ENCODE assay signal across 37 cellular contexts in genomic region chr7:98622926-98623325, GRCh38. TPM values are rescaled to one million over a fixed set of nuclear protein-coding genes. Genes with fewer than 3 reads are reported as not detected.
"Had no signal": no experiment of that assay in that cellular context is flagged by ENCODE, and none has a peak within 500 bp of the region (broad histone marks: within the 10 kb centered on the region; RNA-seq: fewer than 3 reads in every experiment).

No MANE protein-coding gene starts in this region.

- H3K36me3 ChIP-seq: cardiac muscle cell had no signal

- H3K9me3 ChIP-seq: ascending aorta had no signal

- H3K4me3 Mint-ChIP-seq: activated CD4-positive, alpha-beta memory T cell treated with anti-CD3 and anti-CD28 coated beads, Interleukin-2, amount 10 ng/mL, durations not matched to agents 7 days and 5 days; activated CD4-positive, alpha-beta T cell treated with anti-CD3 and anti-CD28 coated beads for 36 hours; activated CD4-positive, alpha-beta T cell treated with anti-CD3 and anti-CD28 coated beads, Interleukin-2, amount 10 ng/mL, durations not matched to agents 7 days and 5 days; activated CD8-positive, alpha-beta memory T cell treated with anti-CD3 and anti-CD28 coated beads, Interleukin-2, amount 10 ng/mL, durations not matched to agents 7 days and 5 days; activated CD8-positive, alpha-beta T cell treated with anti-CD3 and anti-CD28 coated beads, Interleukin-2, amount 10 ng/mL, durations not matched to agents 7 days and 5 days; activated naive CD4-positive, alpha-beta T cell treated with anti-CD3 and anti-CD28 coated beads, Interleukin-2, amount 10 ng/mL, durations not matched to agents 7 days and 5 days; activated naive CD4-positive, alpha-beta T cell treated with anti-CD3 and anti-CD28 coated beads, Interleukin-2, amount 50 U/mL, for 24 hours; activated naive CD8-positive, alpha-beta T cell; activated naive CD8-positive, alpha-beta T cell treated with anti-CD3 and anti-CD28 coated beads, Interleukin-2, amount 10 ng/mL, durations not matched to agents 7 days and 5 days; activated naive CD8-positive, alpha-beta T cell treated with anti-CD3 and anti-CD28 coated beads, Interleukin-2, amount 50 U/mL, for 24 hours; activated T-cell treated with anti-CD3 and anti-CD28 coated beads, Interleukin-2, amount 50 U/mL, for 24 hours; central memory CD8-positive, alpha-beta T cell; T-helper 1 cell treated with Interleukin-12 subunit alpha and Interleukin-12 subunit beta and Interleukin-4 antibody, amounts not matched to agents 30 μg/mL and 1 μg/mL, for 36 hours; T-helper 2 cell treated with Interferon-gamma antibody and Interleukin-4, amounts not matched to agents 5 μg/mL and 100 μg/mL, for 36 hours; WTC11 had no signal

- H3K4me3 ChIP-seq: ascending aorta, cardiac muscle cell had no signal

- H3K27me3 ChIP-seq: ascending aorta had no signal

- H3K36me3 Mint-ChIP-seq: activated CD8-positive, alpha-beta memory T cell treated with anti-CD3 and anti-CD28 coated beads, Interleukin-2, amount 10 ng/mL, durations not matched to agents 7 days and 5 days; activated naive CD4-positive, alpha-beta T cell treated with anti-CD3 and anti-CD28 coated beads, Interleukin-2, amount 10 ng/mL, durations not matched to agents 7 days and 5 days; activated naive CD4-positive, alpha-beta T cell treated with anti-CD3 and anti-CD28 coated beads, Interleukin-2, amount 50 U/mL, for 24 hours; activated naive CD8-positive, alpha-beta T cell; activated naive CD8-positive, alpha-beta T cell treated with anti-CD3 and anti-CD28 coated beads, Interleukin-2, amount 10 ng/mL, durations not matched to agents 7 days and 5 days had no signal

- H3K4me1 Mint-ChIP-seq: activated CD4-positive, alpha-beta memory T cell treated with anti-CD3 and anti-CD28 coated beads, Interleukin-2, amount 10 ng/mL, durations not matched to agents 7 days and 5 days; activated CD4-positive, alpha-beta T cell treated with anti-CD3 and anti-CD28 coated beads, Interleukin-2, amount 10 ng/mL, durations not matched to agents 7 days and 5 days; activated naive CD4-positive, alpha-beta T cell treated with anti-CD3 and anti-CD28 coated beads, Interleukin-2, amount 10 ng/mL, durations not matched to agents 7 days and 5 days; activated naive CD4-positive, alpha-beta T cell treated with anti-CD3 and anti-CD28 coated beads, Interleukin-2, amount 50 U/mL, for 24 hours; activated naive CD8-positive, alpha-beta T cell treated with anti-CD3 and anti-CD28 coated beads, Interleukin-2, amount 10 ng/mL, durations not matched to agents 7 days and 5 days; central memory CD8-positive, alpha-beta T cell had no signal

- DNase-seq: activated CD4-positive, alpha-beta memory T cell treated with anti-CD3 and anti-CD28 coated beads, Interleukin-2, amount 10 ng/mL, durations not matched to agents 7 days and 5 days; activated CD4-positive, alpha-beta T cell treated with anti-CD3 and anti-CD28 coated beads for 1 hour; activated CD4-positive, alpha-beta T cell treated with anti-CD3 and anti-CD28 coated beads for 36 hours; activated CD4-positive, alpha-beta T cell treated with anti-CD3 and anti-CD28 coated beads for 48 hours; activated CD4-positive, alpha-beta T cell treated with anti-CD3 and anti-CD28 coated beads, Interleukin-2, amount 10 ng/mL, durations not matched to agents 7 days and 5 days; activated CD4-positive, alpha-beta T cell treated with anti-CD3 and anti-CD28 coated beads, Interleukin-2, amount 50 U/mL, for 48 hours; activated CD4-positive, CD25-positive, alpha-beta regulatory T cell; activated CD8-positive, alpha-beta memory T cell treated with anti-CD3 and anti-CD28 coated beads for 24 hours; activated CD8-positive, alpha-beta memory T cell treated with anti-CD3 and anti-CD28 coated beads, Interleukin-2, amount 10 ng/mL, durations not matched to agents 7 days and 5 days; activated CD8-positive, alpha-beta memory T cell treated with anti-CD3 and anti-CD28 coated beads, Interleukin-2, amount 50 U/mL, for 48 hours; activated CD8-positive, alpha-beta T cell treated with anti-CD3 and anti-CD28 coated beads, Interleukin-2, amount 10 ng/mL, durations not matched to agents 7 days and 5 days; activated effector memory CD4-positive, alpha-beta T cell treated with Interleukin-2 at 50 U/mL for 16 hours; activated gamma-delta T cell; activated naive CD4-positive, alpha-beta T cell treated with anti-CD3 and anti-CD28 coated beads, Interleukin-2, amount 10 ng/mL, durations not matched to agents 7 days and 5 days; activated naive CD4-positive, alpha-beta T cell treated with Interleukin-2 at 50 U/mL for 16 hours; activated naive CD8-positive, alpha-beta T cell treated with anti-CD3 and anti-CD28 coated beads, Interleukin-2, amount 10 ng/mL, durations not matched to agents 7 days and 5 days; activated naive CD8-positive, alpha-beta T cell treated with anti-CD3 and anti-CD28 coated beads, Interleukin-2, amount 50 U/mL, for 24 hours; activated T-cell treated with anti-CD3 and anti-CD28 coated beads, Interleukin-2, amount 50 U/mL, for 24 hours; activated T-cell treated with anti-CD3 and anti-CD28 coated beads, Interleukin-2, amount 50 U/mL, for 48 hours; amygdala; anterior cingulate cortex; caudate nucleus; cerebellar nuclear complex; T-helper 1 cell; T-helper 2 cell; T-helper 9 cell had no signal

- ATAC-seq: activated CD4-positive, alpha-beta T cell treated with anti-CD3 and anti-CD28 coated beads for 36 hours; activated CD4-positive, CD25-positive, alpha-beta regulatory T cell treated with anti-CD3 and anti-CD28 coated beads, Interleukin-2, amount 50 U/mL, for 24 hours; activated CD8-positive, alpha-beta memory T cell treated with anti-CD3 and anti-CD28 coated beads, Interleukin-2, amount 10 ng/mL, durations not matched to agents 7 days and 5 days; activated CD8-positive, alpha-beta T cell treated with anti-CD3 and anti-CD28 coated beads, Interleukin-2, amount 10 ng/mL, durations not matched to agents 7 days and 5 days; activated naive CD8-positive, alpha-beta T cell treated with anti-CD3 and anti-CD28 coated beads, Interleukin-2, amount 50 U/mL, for 24 hours; WTC11 had no signal

- H3K27ac Mint-ChIP-seq: activated CD4-positive, alpha-beta memory T cell treated with anti-CD3 and anti-CD28 coated beads, Interleukin-2, amount 10 ng/mL, durations not matched to agents 7 days and 5 days; activated CD4-positive, alpha-beta T cell treated with anti-CD3 and anti-CD28 coated beads for 36 hours; activated CD4-positive, alpha-beta T cell treated with anti-CD3 and anti-CD28 coated beads, Interleukin-2, amount 10 ng/mL, durations not matched to agents 7 days and 5 days; activated CD8-positive, alpha-beta memory T cell treated with anti-CD3 and anti-CD28 coated beads, Interleukin-2, amount 10 ng/mL, durations not matched to agents 7 days and 5 days; activated CD8-positive, alpha-beta T cell treated with anti-CD3 and anti-CD28 coated beads, Interleukin-2, amount 10 ng/mL, durations not matched to agents 7 days and 5 days; activated naive CD4-positive, alpha-beta T cell treated with anti-CD3 and anti-CD28 coated beads, Interleukin-2, amount 10 ng/mL, durations not matched to agents 7 days and 5 days; activated naive CD4-positive, alpha-beta T cell treated with anti-CD3 and anti-CD28 coated beads, Interleukin-2, amount 50 U/mL, for 24 hours; activated naive CD8-positive, alpha-beta T cell; activated naive CD8-positive, alpha-beta T cell treated with anti-CD3 and anti-CD28 coated beads, Interleukin-2, amount 10 ng/mL, durations not matched to agents 7 days and 5 days; activated naive CD8-positive, alpha-beta T cell treated with anti-CD3 and anti-CD28 coated beads, Interleukin-2, amount 50 U/mL, for 24 hours; activated T-cell treated with anti-CD3 and anti-CD28 coated beads, Interleukin-2, amount 50 U/mL, for 24 hours; activated T-helper 2 cell treated with anti-CD3 and anti-CD28 coated beads, Interferon-gamma antibody, Interleukin-2, Interleukin-4, amounts not matched to agents 10 μg/mL and 5 μg/mL and 100 μg/mL, durations not matched to agents 14 hours and 24 hours and 36 hours; T-helper 1 cell treated with Interleukin-12 subunit alpha and Interleukin-12 subunit beta and Interleukin-4 antibody, amounts not matched to agents 30 μg/mL and 1 μg/mL, for 36 hours; T-helper 2 cell treated with Interferon-gamma antibody and Interleukin-4, amounts not matched to agents 5 μg/mL and 100 μg/mL, for 36 hours; WTC11 had no signal

- H3K27ac ChIP-seq: ascending aorta, cardiac muscle cell, VCaP had no signal

- H3K9me3 Mint-ChIP-seq: activated CD4-positive, alpha-beta memory T cell treated with anti-CD3 and anti-CD28 coated beads, Interleukin-2, amount 10 ng/mL, durations not matched to agents 7 days and 5 days; activated CD4-positive, alpha-beta T cell treated with anti-CD3 and anti-CD28 coated beads, Interleukin-2, amount 10 ng/mL, durations not matched to agents 7 days and 5 days; activated naive CD4-positive, alpha-beta T cell treated with anti-CD3 and anti-CD28 coated beads, Interleukin-2, amount 10 ng/mL, durations not matched to agents 7 days and 5 days; activated naive CD4-positive, alpha-beta T cell treated with anti-CD3 and anti-CD28 coated beads, Interleukin-2, amount 50 U/mL, for 24 hours; activated naive CD8-positive, alpha-beta T cell treated with anti-CD3 and anti-CD28 coated beads, Interleukin-2, amount 10 ng/mL, durations not matched to agents 7 days and 5 days; activated naive CD8-positive, alpha-beta T cell treated with anti-CD3 and anti-CD28 coated beads, Interleukin-2, amount 50 U/mL, for 24 hours; activated T-cell treated with anti-CD3 and anti-CD28 coated beads, Interleukin-2, amount 50 U/mL, for 24 hours; activated T-helper 2 cell treated with anti-CD3 and anti-CD28 coated beads, Interferon-gamma antibody, Interleukin-2, Interleukin-4, amounts not matched to agents 10 μg/mL and 5 μg/mL and 100 μg/mL, durations not matched to agents 14 hours and 24 hours and 36 hours; central memory CD8-positive, alpha-beta T cell; T-helper 1 cell treated with Interleukin-12 subunit alpha and Interleukin-12 subunit beta and Interleukin-4 antibody, amounts not matched to agents 30 μg/mL and 1 μg/mL, for 36 hours; T-helper 2 cell treated with Interferon-gamma antibody and Interleukin-4, amounts not matched to agents 5 μg/mL and 100 μg/mL, for 36 hours; WTC11 had no signal

RNA-seq across cellular contexts. Expression of gene NPTX2, which starts 5.8 kb away (rescaled TPM):
- total RNA-seq: activated CD4-positive, alpha-beta memory T cell treated with anti-CD3 and anti-CD28 coated beads, Interleukin-2, amount 10 ng/mL, durations not matched to agents 7 days and 5 days; activated CD4-positive, alpha-beta T cell treated with anti-CD3 and anti-CD28 coated beads for 36 hours; activated CD4-positive, alpha-beta T cell treated with anti-CD3 and anti-CD28 coated beads, Interleukin-2, amount 10 ng/mL, durations not matched to agents 7 days and 5 days; activated CD8-positive, alpha-beta memory T cell treated with anti-CD3 and anti-CD28 coated beads, Interleukin-2, amount 10 ng/mL, durations not matched to agents 7 days and 5 days; activated CD8-positive, alpha-beta T cell treated with anti-CD3 and anti-CD28 coated beads, Interleukin-2, amount 10 ng/mL, durations not matched to agents 7 days and 5 days; activated naive CD8-positive, alpha-beta T cell treated with anti-CD3 and anti-CD28 coated beads, Interleukin-2, amount 10 ng/mL, durations not matched to agents 7 days and 5 days; cardiac muscle cell had no signal
- polyA plus RNA-seq: cardiac muscle cell had no signal
